ENCODE assay signal across 10 cellular contexts in the genomic region with DNA sequence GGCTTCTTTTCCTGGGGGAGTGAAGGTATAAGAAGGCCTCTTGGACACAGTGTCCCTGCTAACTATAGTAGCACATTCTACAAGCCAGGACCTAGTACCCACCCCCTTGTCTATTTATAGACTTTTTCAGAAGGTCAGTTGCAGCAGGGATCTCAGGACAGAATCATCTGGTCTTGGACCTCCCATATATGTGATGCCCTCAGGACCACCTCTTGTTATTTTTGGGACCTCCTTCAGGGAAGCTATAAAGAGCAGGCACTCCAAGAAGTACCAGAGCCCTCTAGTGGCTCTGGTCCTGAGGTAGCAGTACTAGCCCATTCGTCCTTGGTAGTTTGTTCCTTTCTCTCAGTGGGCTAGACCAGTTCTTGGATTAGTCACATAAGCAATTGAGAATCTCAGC. TPM values are rescaled to one million over a fixed set of nuclear protein-coding genes. Genes with fewer than 3 reads are reported as not detected.
DNase-seq lines count a peak whose midpoint lies in the region; ATAC-seq and TF ChIP-seq lines count a peak whose summit lies in the region.
"Had no signal": no experiment of that assay in that cellular context is flagged by ENCODE, and none has a peak within 500 bp of the region (broad histone marks: within the 10 kb centered on the region; RNA-seq: fewer than 3 reads in every experiment).

No MANE protein-coding gene starts in this region.

- TF ChIP-seq CTCF in chondrocyte (IDR thresholded peaks at IDR 0.05) (peak; percentile 73), nephron progenitor cell (IDR thresholded peaks at IDR 0.05) (peak; percentile 25)

- DNase-seq in ELR (ENCODE audit: low read depth) (peak; percentile 61), LHCN-M2 (ENCODE audit: low read depth) (peak; percentile 45), chondrocyte (ENCODE audit: low spot score) (no peak), nephron progenitor cell (no peak), neuronal stem cell (ENCODE audit: low spot score) (no peak)
- no peak for DNase-seq in effector memory CD4-positive, alpha-beta T cell
- DNase-seq: stimulated activated CD4-positive, alpha-beta T cell treated with anti-CD3 and anti-CD28 coated beads, Interleukin-4, amount 100 ng/mL, for 24 hours had no signal

- no peaks in the 10 kb centered on the region for H3K9me3 ChIP-seq in effector memory CD4-positive, alpha-beta T cell (ENCODE audit: control insufficient read depth, low read length)
- no peaks in the 10 kb centered on the region for H3K9me3 ChIP-seq in neuronal stem cell (replicated peaks in 1 of 2; ENCODE audit: control insufficient read depth in 2 of 2, insufficient read depth in 1 of 2, low read depth in 1 of 2, low read length in 2 of 2)

- no peak overlapping the region for H2AFZ ChIP-seq in neuronal stem cell (ENCODE audit: low read length)

- ATAC-seq in GM21825 (IDR thresholded peaks at IDR 0.05; ENCODE audit: unreplicated experiment) (no peak), HG03342 (IDR thresholded peaks at IDR 0.05; ENCODE audit: unreplicated experiment) (no peak)

- H3K9ac ChIP-seq in neuronal stem cell (ENCODE audit: low read depth, low read length, poor library complexity) = no peak overlapping the region

- H3K27me3 ChIP-seq in effector memory CD4-positive, alpha-beta T cell (replicated peaks; ENCODE audit: control insufficient read depth, insufficient read depth, low read length, poor library complexity, severe bottlenecking) = no peaks in the 10 kb centered on the region
- H3K27me3 ChIP-seq in neuronal stem cell (ENCODE audit: control insufficient read depth in 3 of 3, insufficient read depth in 3 of 3, low read depth in 1 of 3, low read length in 3 of 3) = no peaks in the 10 kb centered on the region

- H3K9me3 Mint-ChIP-seq in chondrocyte (ENCODE audit: low read depth) = no peaks in the 10 kb centered on the region
- no peaks in the 10 kb centered on the region for H3K9me3 Mint-ChIP-seq in nephron progenitor cell
- H3K9me3 Mint-ChIP-seq: central memory CD8-positive, alpha-beta T cell had no signal

- H3K27me3 Mint-ChIP-seq in chondrocyte (ENCODE audit: low read depth) = no peaks in the 10 kb centered on the region
- H3K27me3 Mint-ChIP-seq in nephron progenitor cell (ENCODE audit: low read depth, poor library complexity) = peaks cover 5% of the 10 kb centered on the region
- H3K27me3 Mint-ChIP-seq: central memory CD8-positive, alpha-beta T cell had no signal

- H2AK5ac ChIP-seq in neuronal stem cell (ENCODE audit: low read depth, low read length) = no peak overlapping the region

- peaks cover 20% of the 10 kb centered on the region for H3K4me1 Mint-ChIP-seq in chondrocyte (ENCODE audit: low read depth)
- H3K4me1 Mint-ChIP-seq in nephron progenitor cell = peaks cover 18% of the 10 kb centered on the region

- no peak overlapping the region for H2BK120ac ChIP-seq in neuronal stem cell (ENCODE audit: low read depth, low read length)

- peaks cover 10% of the 10 kb centered on the region for H3K4me1 ChIP-seq in effector memory CD4-positive, alpha-beta T cell (ENCODE audit: control insufficient read depth, insufficient read depth, low read length, poor library complexity, severe bottlenecking)
- peaks cover 8% of the 10 kb centered on the region in 2 donors for H3K4me1 ChIP-seq in neuronal stem cell (ENCODE audit: control insufficient read depth in 2 of 2, insufficient read depth in 1 of 2, low read depth in 1 of 2, low read length in 2 of 2)

- no peak overlapping the region for H4K91ac ChIP-seq in neuronal stem cell (ENCODE audit: low read depth, low read length, poor library complexity)

- WGBS in neuronal stem cell (ENCODE audit: extremely low coverage in 2 of 2, insufficient read length in 2 of 2, insufficient replicate concordance in 1 of 2), 2 donors = no CpG with 5 or more reads among the region's 1 CpG

- H3K14ac ChIP-seq in neuronal stem cell (ENCODE audit: low read length) = no peak overlapping the region

- H3K27ac Mint-ChIP-seq in chondrocyte (ENCODE audit: unreplicated experiment) = peak overlapping the region; percentile 52
- no peak overlapping the region for H3K27ac Mint-ChIP-seq in nephron progenitor cell

- H3K36me3 Mint-ChIP-seq in chondrocyte (ENCODE audit: low read depth) = peaks cover 21% of the 10 kb centered on the region
- peaks cover 41% of the 10 kb centered on the region for H3K36me3 Mint-ChIP-seq in nephron progenitor cell (ENCODE audit: low read depth)

- no peak overlapping the region for H3K27ac ChIP-seq in effector memory CD4-positive, alpha-beta T cell (ENCODE audit: insufficient read depth, low read length, poor library complexity, severe bottlenecking)
- H3K27ac ChIP-seq in neuronal stem cell (replicated peaks; ENCODE audit: low read length) = no peak overlapping the region

- no peak overlapping the region for H3K4me2 ChIP-seq in neuronal stem cell (ENCODE audit: insufficient read depth, low read length, poor library complexity, severe bottlenecking)

- no peak overlapping the region for H3K4me3 ChIP-seq in effector memory CD4-positive, alpha-beta T cell (ENCODE audit: insufficient read depth, low read depth, low read length, poor library complexity, severe bottlenecking)
- no peak overlapping the region for H3K4me3 ChIP-seq in neuronal stem cell (ENCODE audit: low read length in 2 of 2)

- no peak overlapping the region for H4K8ac ChIP-seq in neuronal stem cell (ENCODE audit: low read depth, low read length)

- H3K18ac ChIP-seq in neuronal stem cell (ENCODE audit: low read length) = no peak overlapping the region

- no peak overlapping the region for H2BK12ac ChIP-seq in neuronal stem cell (ENCODE audit: low read length)

- no peak overlapping the region for H3K23ac ChIP-seq in neuronal stem cell (ENCODE audit: low read depth, low read length, poor library complexity)

- H3K79me1 ChIP-seq in neuronal stem cell (ENCODE audit: low read depth, low read length) = peaks cover 2% of the 10 kb centered on the region

- H3K4me3 Mint-ChIP-seq in chondrocyte (ENCODE audit: unreplicated experiment) (no peak overlapping the region), nephron progenitor cell (no peak overlapping the region)
- H3K4me3 Mint-ChIP-seq: central memory CD8-positive, alpha-beta T cell had no signal

- no peak overlapping the region for H3K4ac ChIP-seq in neuronal stem cell (ENCODE audit: low read length)

- H2BK15ac ChIP-seq in neuronal stem cell (ENCODE audit: low read length) = no peak overlapping the region

- H3K36me3 ChIP-seq in effector memory CD4-positive, alpha-beta T cell (ENCODE audit: control insufficient read depth, insufficient read depth, low read length) = peaks cover 34% of the 10 kb centered on the region
- H3K36me3 ChIP-seq in neuronal stem cell (replicated peaks in 1 of 2; ENCODE audit: control insufficient read depth in 2 of 2, insufficient read depth in 2 of 2, low read length in 2 of 2) = peaks cover 38 to 75% of the 10 kb centered on the region in 2 donors

- H2BK5ac ChIP-seq in neuronal stem cell (ENCODE audit: low read length) = no peak overlapping the region

RNA-seq across cellular contexts. Expression of a gene that starts 4.3 kb away (rescaled TPM):
- total RNA-seq in LHCN-M2 (2014; rRNA removed) (16.5 and 20.8 TPM in 2 replicates), chondrocyte (9.0 to 15.6 TPM (median 9.8 TPM) in 3 replicates)
- 14.1 TPM for polyA plus RNA-seq in LHCN-M2 (2012)
- polyA plus RNA-seq in neuronal stem cell (2013, experiment 1 of 2) = 22.7 TPM
- polyA plus RNA-seq in neuronal stem cell (2013, experiment 2 of 2) = 22.6 TPM

RNA-seq across cellular contexts. Expression of a gene that starts 12.8 kb away (rescaled TPM):
- total RNA-seq in LHCN-M2 (2014; rRNA removed) (32.6 and 36.9 TPM in 2 replicates), chondrocyte (99.9 to 113 TPM (median 106 TPM) in 3 replicates)
- polyA plus RNA-seq in LHCN-M2 (2012) = 57.1 TPM
- 17.4 TPM for polyA plus RNA-seq in neuronal stem cell (2013, experiment 1 of 2)
- 17.5 TPM for polyA plus RNA-seq in neuronal stem cell (2013, experiment 2 of 2)

RNA-seq across cellular contexts. Expression of a gene that starts 29.1 kb away (rescaled TPM):
- 156 and 159 TPM in 2 replicates for total RNA-seq in LHCN-M2 (2014; rRNA removed)
- 118 TPM for polyA plus RNA-seq in LHCN-M2 (2012)
- total RNA-seq in chondrocyte = 160 to 174 TPM (median 171 TPM) in 3 replicates
- 125 TPM for polyA plus RNA-seq in neuronal stem cell (2013, experiment 1 of 2)
- polyA plus RNA-seq in neuronal stem cell (2013, experiment 2 of 2) = 123 TPM

RNA-seq across cellular contexts. Expression of a gene that starts 41.2 kb away (rescaled TPM):
- not detected in 2 replicates for total RNA-seq in LHCN-M2 (2014; rRNA removed)
- not detected for polyA plus RNA-seq in LHCN-M2 (2012)
- 0.41 to 0.68 TPM (median 0.47 TPM) in 3 replicates for total RNA-seq in chondrocyte
- polyA plus RNA-seq in neuronal stem cell (2013, experiment 1 of 2) = 0.13 TPM
- 0.22 TPM for polyA plus RNA-seq in neuronal stem cell (2013, experiment 2 of 2)

RNA-seq across cellular contexts. Expression of a gene that starts 44.8 kb away (rescaled TPM):
- total RNA-seq in LHCN-M2 (2014; rRNA removed) (96.3 and 118 TPM in 2 replicates), chondrocyte (144 to 188 TPM (median 149 TPM) in 3 replicates)
- polyA plus RNA-seq in LHCN-M2 (2012) = 134 TPM
- 129 TPM for polyA plus RNA-seq in neuronal stem cell (2013, experiment 1 of 2)
- polyA plus RNA-seq in neuronal stem cell (2013, experiment 2 of 2) = 132 TPM

Comparison
In these comparisons a context has a peak if more than half of its experiments do, and no peak if none do; other contexts are left out.
1. DNase-seq: peak in ELR (single experiment) and LHCN-M2 (single experiment); none in chondrocyte (single experiment), nephron progenitor cell (single experiment), effector memory CD4-positive, alpha-beta T cell (0 of 3) and neuronal stem cell (single experiment).